ENCODE assay signal across 8 cellular contexts in the genomic region with DNA sequence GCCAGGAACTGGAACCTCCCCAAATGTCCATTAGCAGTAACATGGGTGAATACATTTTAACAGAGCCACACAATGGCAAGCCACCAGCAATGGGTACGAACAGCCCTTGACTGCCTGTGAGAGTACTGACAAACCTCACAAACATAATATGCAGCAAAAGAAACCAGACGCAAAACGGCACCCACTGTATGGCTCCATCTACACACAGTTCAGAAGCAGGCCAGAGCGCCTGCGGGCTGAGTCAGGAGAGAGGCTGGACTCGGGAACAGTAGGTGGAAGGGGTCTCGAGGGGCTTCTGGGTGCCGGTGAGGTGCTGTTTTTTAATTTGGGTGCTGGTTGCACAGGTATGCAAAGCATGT.
A peak's percentile ranks its signal among the peaks of the same experiment; 100 is the strongest.
DNase-seq lines count a peak whose midpoint lies in the region; ATAC-seq and TF ChIP-seq lines count a peak whose summit lies in the region.

No MANE protein-coding gene starts in this region.

- POLR2A ChIA-PET in A673 (lab: Charles Lee; ENCODE audit: low non-redundant PET) = no interaction called here

- intact Hi-C loops in natural killer cell (cut with micrococcal nuclease) (no loop called here), A673 (cut with micrococcal nuclease; ENCODE audit: unreplicated experiment) (loop anchor here (5.0 kb wide), 1 partner anchor 44 kb away; no protein-coding TSS in a partner anchor)

- H3K9me3 ChIP-seq in BLaER1 (no peaks in the 10 kb centered on the region), A673 (ENCODE audit: low read depth, low read length, poor library complexity, severe bottlenecking) (no peaks in the 10 kb centered on the region)

- no TSS peak for BruUV-seq in A673 (replicated peaks; lab: Mats Ljungman, UMichigan)

- H3K27ac ChIP-seq in BLaER1 = peak overlapping the region; percentile 90
- H3K27ac ChIP-seq in caudate nucleus (ENCODE audit: low read depth, low read length) = peak overlapping the region; percentile 95
- no peak overlapping the region for H3K27ac ChIP-seq in A673 (ENCODE audit: low read depth, low read length, poor library complexity, severe bottlenecking)

- H3K36me3 Mint-ChIP-seq in natural killer cell = no peaks in the 10 kb centered on the region

- H3K9ac ChIP-seq in BLaER1 = peak overlapping the region; percentile 86

- no peaks in the 10 kb centered on the region for H3K9me3 Mint-ChIP-seq in natural killer cell

- no peaks in the 10 kb centered on the region for H4K20me1 ChIP-seq in BLaER1

- H3K4me1 Mint-ChIP-seq in natural killer cell = peaks cover 0 to 19% of the 10 kb centered on the region in 2 donors

- H3K27me3 ChIP-seq in BLaER1 = no peaks in the 10 kb centered on the region
- H3K27me3 ChIP-seq in A673 (replicated peaks; ENCODE audit: insufficient read depth, low read depth, low read length, poor library complexity) = no peaks in the 10 kb centered on the region

- H3K4me1 ChIP-seq in BLaER1 = peaks cover 45% of the 10 kb centered on the region
- peaks cover 12% of the 10 kb centered on the region for H3K4me1 ChIP-seq in A673 (ENCODE audit: insufficient read depth, low read length, poor library complexity, severe bottlenecking)

- no peak overlapping the region for H3K27ac Mint-ChIP-seq in natural killer cell

- TF ChIP-seq CTCF in natural killer cell (IDR thresholded peaks at IDR 0.05) (no peak), A673 (conservative IDR thresholded peaks at IDR 0.05; ENCODE audit: low read depth, low read length) (no peak)

- H3K4me3 Mint-ChIP-seq in natural killer cell = peak overlapping the region; percentile 65

- ATAC-seq in natural killer cell = no peak
- ATAC-seq in GM21360 (IDR thresholded peaks at IDR 0.05; ENCODE audit: unreplicated experiment) = no peak

- CTCF ChIA-PET in A673 (lab: Charles Lee) = no interaction called here

- peak overlapping the region; percentile 96 for H3K4me2 ChIP-seq in BLaER1

- H3K36me3 ChIP-seq in BLaER1 (no peaks in the 10 kb centered on the region), A673 (ENCODE audit: insufficient read depth, low read length, poor library complexity, severe bottlenecking) (no peaks in the 10 kb centered on the region)

- peaks cover 0 to 6% of the 10 kb centered on the region in 2 donors for H3K27me3 Mint-ChIP-seq in natural killer cell (ENCODE audit: low read depth in 2 of 2)

- peak; percentile 45 for DNase-seq in NCI-H1092 (lab: John Stamatoyannopoulos, UW)
- peak in 1 of 61 donors; percentile 33 for DNase-seq in caudate nucleus (lab: John Stamatoyannopoulos, UW)
- DNase-seq in natural killer cell = no peak
- DNase-seq in stimulated activated naive CD4-positive, alpha-beta T cell treated with Interleukin-2 at 50 U/mL for 16 hours (lab: John Stamatoyannopoulos, UW) = no peak
- DNase-seq in A673 (ENCODE audit: low spot score) = no peak
- no peak for DNase-seq in AML-193 (lab: John Stamatoyannopoulos, UW)

- H3K4me3 ChIP-seq in BLaER1 (peak overlapping the region; percentile 71), A673 (ENCODE audit: low read depth, low read length, poor library complexity, severe bottlenecking) (no peak overlapping the region)
